In the genomic region with DNA sequence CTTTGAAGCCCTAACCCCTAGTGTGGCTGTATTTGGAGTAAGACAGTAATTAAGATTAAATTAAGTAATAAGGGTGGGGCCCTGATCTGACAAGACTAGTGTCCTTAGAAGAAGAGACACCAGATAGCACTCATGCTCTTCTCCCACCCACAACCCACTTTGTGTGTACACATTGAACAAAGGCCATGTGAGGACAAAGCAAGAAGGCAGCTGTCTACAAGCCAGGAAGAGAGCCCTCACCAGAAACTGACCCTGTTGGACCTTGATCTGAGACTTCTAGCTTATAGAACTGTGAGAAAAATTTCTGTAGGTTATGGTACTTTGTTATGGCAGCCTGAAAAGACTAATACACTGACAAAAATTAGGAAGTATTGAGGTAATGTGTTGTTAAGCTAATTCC, we compare ENCODE assay signal across 39 cellular contexts.
"Had no signal": no experiment of that assay in that cellular context is flagged by ENCODE, and none has a peak within 500 bp of the region (broad histone marks: within the 10 kb centered on the region; RNA-seq: fewer than 3 reads in every experiment).

No MANE protein-coding gene starts in this region.

- H3K4me1 ChIP-seq: adrenal gland, ascending aorta, body of pancreas, breast epithelium had no signal

- H3K4me3 ChIP-seq: adrenal gland, ascending aorta, body of pancreas, breast epithelium, cardiac muscle cell had no signal

- H3K9me3 Mint-ChIP-seq: activated naive CD4-positive, alpha-beta T cell treated with anti-CD3 and anti-CD28 coated beads for 36 hours; activated naive CD4-positive, alpha-beta T cell treated with anti-CD3 and anti-CD28 coated beads, Interleukin-2, amount 10 ng/mL, durations not matched to agents 7 days and 5 days; activated naive CD4-positive, alpha-beta T cell treated with anti-CD3 and anti-CD28 coated beads, Interleukin-2, amount 50 U/mL, for 24 hours; activated naive CD4-positive, alpha-beta T cell treated with anti-CD3 and anti-CD28 coated beads, Interleukin-2, amount 50 U/mL, for 72 hours; activated naive CD8-positive, alpha-beta T cell treated with anti-CD3 and anti-CD28 coated beads, Interleukin-2, amount 10 ng/mL, durations not matched to agents 7 days and 5 days; activated naive CD8-positive, alpha-beta T cell treated with anti-CD3 and anti-CD28 coated beads, Interleukin-2, amount 50 U/mL, for 24 hours; activated T-cell treated with anti-CD3 and anti-CD28 coated beads, Interleukin-2, amount 50 U/mL, for 24 hours; activated T-cell treated with anti-CD3 and anti-CD28 coated beads, Interleukin-2, amount 50 U/mL, for 72 hours; activated T-helper 1 cell treated with anti-CD3 and anti-CD28 coated beads, Interleukin-12 subunit alpha, Interleukin-12 subunit beta, Interleukin-2, Interleukin-4 antibody, amounts not matched to agents 30 ng/mL and 10 ng/mL and 1 ng/mL, durations not matched to agents 14 hours and 24 hours and 36 hours; activated T-helper 17 cell treated with anti-CD3 and anti-CD28 coated beads, Interleukin-2, amount 50 U/mL, for 72 hours; activated T-helper 2 cell treated with anti-CD3 and anti-CD28 coated beads, Interferon-gamma antibody, Interleukin-2, Interleukin-4, amounts not matched to agents 10 μg/mL and 5 μg/mL and 100 μg/mL, durations not matched to agents 14 hours and 24 hours and 36 hours; brain; central memory CD8-positive, alpha-beta T cell had no signal

- H3K27ac ChIP-seq: adrenal gland, ascending aorta, body of pancreas, brain microvascular endothelial cell, breast epithelium, cardiac muscle cell had no signal

- H3K4me1 Mint-ChIP-seq: activated naive CD4-positive, alpha-beta T cell treated with anti-CD3 and anti-CD28 coated beads, Interleukin-2, amount 10 ng/mL, durations not matched to agents 7 days and 5 days; activated naive CD4-positive, alpha-beta T cell treated with anti-CD3 and anti-CD28 coated beads, Interleukin-2, amount 50 U/mL, for 24 hours; activated naive CD8-positive, alpha-beta T cell treated with anti-CD3 and anti-CD28 coated beads for 36 hours; activated naive CD8-positive, alpha-beta T cell treated with anti-CD3 and anti-CD28 coated beads, Interleukin-2, amount 10 ng/mL, durations not matched to agents 7 days and 5 days; activated naive CD8-positive, alpha-beta T cell treated with anti-CD3 and anti-CD28 coated beads, Interleukin-2, amount 50 U/mL, for 24 hours; activated T-helper 17 cell treated with anti-CD3 and anti-CD28 coated beads, Interleukin-2, amount 50 U/mL, for 72 hours; brain; central memory CD8-positive, alpha-beta T cell had no signal

- H3K9me3 ChIP-seq: adrenal gland, ascending aorta, body of pancreas, breast epithelium had no signal

- H3K4me3 Mint-ChIP-seq: activated naive CD4-positive, alpha-beta T cell treated with anti-CD3 and anti-CD28 coated beads for 36 hours; activated naive CD4-positive, alpha-beta T cell treated with anti-CD3 and anti-CD28 coated beads, Interleukin-2, amount 10 ng/mL, durations not matched to agents 7 days and 5 days; activated naive CD4-positive, alpha-beta T cell treated with anti-CD3 and anti-CD28 coated beads, Interleukin-2, amount 50 U/mL, for 24 hours; activated naive CD8-positive, alpha-beta T cell; activated naive CD8-positive, alpha-beta T cell treated with anti-CD3 and anti-CD28 coated beads for 36 hours; activated naive CD8-positive, alpha-beta T cell treated with anti-CD3 and anti-CD28 coated beads, Interleukin-2, amount 10 ng/mL, durations not matched to agents 7 days and 5 days; activated naive CD8-positive, alpha-beta T cell treated with anti-CD3 and anti-CD28 coated beads, Interleukin-2, amount 50 U/mL, for 24 hours; activated T-cell treated with anti-CD3 and anti-CD28 coated beads, Interleukin-2, amount 50 U/mL, for 24 hours; activated T-cell treated with anti-CD3 and anti-CD28 coated beads, Interleukin-2, amount 50 U/mL, for 4 hours; activated T-cell treated with anti-CD3 and anti-CD28 coated beads, Interleukin-2, amount 50 U/mL, for 72 hours; activated T-helper 1 cell treated with anti-CD3 and anti-CD28 coated beads, Interleukin-12 subunit alpha, Interleukin-12 subunit beta, Interleukin-2, Interleukin-4 antibody, amounts not matched to agents 30 ng/mL and 10 ng/mL and 1 ng/mL, durations not matched to agents 14 hours and 24 hours and 36 hours; activated T-helper 17 cell treated with anti-CD3 and anti-CD28 coated beads, Interleukin-2, amount 50 U/mL, for 72 hours; brain; central memory CD8-positive, alpha-beta T cell had no signal

- H3K27ac Mint-ChIP-seq: activated naive CD4-positive, alpha-beta T cell treated with anti-CD3 and anti-CD28 coated beads for 36 hours; activated naive CD4-positive, alpha-beta T cell treated with anti-CD3 and anti-CD28 coated beads, Interleukin-2, amount 10 ng/mL, durations not matched to agents 7 days and 5 days; activated naive CD4-positive, alpha-beta T cell treated with anti-CD3 and anti-CD28 coated beads, Interleukin-2, amount 50 U/mL, for 24 hours; activated naive CD4-positive, alpha-beta T cell treated with anti-CD3 and anti-CD28 coated beads, Interleukin-2, amount 50 U/mL, for 72 hours; activated naive CD8-positive, alpha-beta T cell; activated naive CD8-positive, alpha-beta T cell treated with anti-CD3 and anti-CD28 coated beads for 36 hours; activated naive CD8-positive, alpha-beta T cell treated with anti-CD3 and anti-CD28 coated beads, Interleukin-2, amount 10 ng/mL, durations not matched to agents 7 days and 5 days; activated naive CD8-positive, alpha-beta T cell treated with anti-CD3 and anti-CD28 coated beads, Interleukin-2, amount 50 U/mL, for 24 hours; activated T-cell treated with anti-CD3 and anti-CD28 coated beads, Interleukin-2, amount 50 U/mL, for 24 hours; activated T-cell treated with anti-CD3 and anti-CD28 coated beads, Interleukin-2, amount 50 U/mL, for 72 hours; activated T-helper 1 cell treated with anti-CD3 and anti-CD28 coated beads, Interleukin-12 subunit alpha, Interleukin-12 subunit beta, Interleukin-2, Interleukin-4 antibody, amounts not matched to agents 30 ng/mL and 10 ng/mL and 1 ng/mL, durations not matched to agents 14 hours and 24 hours and 36 hours; activated T-helper 17 cell treated with anti-CD3 and anti-CD28 coated beads, Interleukin-2, amount 50 U/mL, for 72 hours; activated T-helper 2 cell treated with anti-CD3 and anti-CD28 coated beads, Interferon-gamma antibody, Interleukin-2, Interleukin-4, amounts not matched to agents 10 μg/mL and 5 μg/mL and 100 μg/mL, durations not matched to agents 14 hours and 24 hours and 36 hours; brain had no signal

- H3K36me3 ChIP-seq: adrenal gland, brain microvascular endothelial cell, breast epithelium, cardiac muscle cell had no signal

- ATAC-seq: activated naive CD4-positive, alpha-beta T cell treated with anti-CD3 and anti-CD28 coated beads, Interleukin-2, amount 50 U/mL, for 72 hours; activated naive CD8-positive, alpha-beta T cell treated with anti-CD3 and anti-CD28 coated beads, Interleukin-2, amount 50 U/mL, for 24 hours; activated T-cell treated with anti-CD3 and anti-CD28 coated beads, Interleukin-2, amount 50 U/mL, for 4 hours; activated T-cell treated with anti-CD3 and anti-CD28 coated beads, Interleukin-2, amount 50 U/mL, for 72 hours; activated T-helper 17 cell treated with anti-CD3 and anti-CD28 coated beads, Interleukin-2, amount 50 U/mL, for 72 hours; body of pancreas had no signal

- H3K27me3 Mint-ChIP-seq: activated naive CD4-positive, alpha-beta T cell treated with anti-CD3 and anti-CD28 coated beads, Interleukin-2, amount 10 ng/mL, durations not matched to agents 7 days and 5 days; activated naive CD4-positive, alpha-beta T cell treated with anti-CD3 and anti-CD28 coated beads, Interleukin-2, amount 50 U/mL, for 24 hours; activated naive CD8-positive, alpha-beta T cell; activated naive CD8-positive, alpha-beta T cell treated with anti-CD3 and anti-CD28 coated beads for 36 hours; activated naive CD8-positive, alpha-beta T cell treated with anti-CD3 and anti-CD28 coated beads, Interleukin-2, amount 10 ng/mL, durations not matched to agents 7 days and 5 days; activated naive CD8-positive, alpha-beta T cell treated with anti-CD3 and anti-CD28 coated beads, Interleukin-2, amount 50 U/mL, for 24 hours; activated T-cell treated with anti-CD3 and anti-CD28 coated beads, Interleukin-2, amount 50 U/mL, for 24 hours; activated T-helper 17 cell treated with anti-CD3 and anti-CD28 coated beads, Interleukin-2, amount 50 U/mL, for 72 hours; brain; central memory CD8-positive, alpha-beta T cell had no signal

- DNase-seq: activated effector memory CD4-positive, alpha-beta T cell treated with anti-CD3 and anti-CD28 coated beads, Interleukin-2, amount 50 U/mL, for 16 hours; activated effector memory CD4-positive, alpha-beta T cell treated with Interleukin-2 at 50 U/mL for 16 hours; activated gamma-delta T cell; activated gamma-delta T cell treated with Interleukin-2 at 50 U/mL for 16 hours; activated naive CD4-positive, alpha-beta T cell; activated naive CD4-positive, alpha-beta T cell treated with anti-CD3 and anti-CD28 coated beads for 36 hours; activated naive CD4-positive, alpha-beta T cell treated with anti-CD3 and anti-CD28 coated beads, Interleukin-2, amount 10 ng/mL, durations not matched to agents 7 days and 5 days; activated naive CD4-positive, alpha-beta T cell treated with anti-CD3 and anti-CD28 coated beads, Interleukin-2, amount 50 U/mL, for 16 hours; activated naive CD4-positive, alpha-beta T cell treated with Interleukin-2 at 50 U/mL for 16 hours; activated naive CD8-positive, alpha-beta T cell treated with anti-CD3 and anti-CD28 coated beads for 36 hours; activated naive CD8-positive, alpha-beta T cell treated with anti-CD3 and anti-CD28 coated beads, Interleukin-2, amount 10 ng/mL, durations not matched to agents 7 days and 5 days; activated naive CD8-positive, alpha-beta T cell treated with anti-CD3 and anti-CD28 coated beads, Interleukin-2, amount 50 U/mL, for 24 hours; activated T-cell treated with anti-CD3 and anti-CD28 coated beads, Interleukin-2, amount 50 U/mL, for 24 hours; activated T-cell treated with anti-CD3 and anti-CD28 coated beads, Interleukin-2, amount 50 U/mL, for 4 hours; activated T-cell treated with anti-CD3 and anti-CD28 coated beads, Interleukin-2, amount 50 U/mL, for 48 hours; activated T-cell treated with anti-CD3 and anti-CD28 coated beads, Interleukin-2, amount 50 U/mL, for 72 hours; adrenal gland; amniotic stem cell; amygdala; anterior cingulate cortex; aorta; body of pancreas; brain microvascular endothelial cell; caudate nucleus; central memory CD4-positive, alpha-beta T cell; cerebellar nuclear complex had no signal

- FAIRE-seq: astrocyte, bronchial epithelial cell had no signal

- H3K27me3 ChIP-seq: adrenal gland, ascending aorta, body of pancreas, brain microvascular endothelial cell, breast epithelium, cardiac muscle cell had no signal
